Comparison of ENCODE assay signal across 11 cellular contexts in genomic region chr6:138286698-138287097, GRCh38.
A peak's percentile ranks its signal among the peaks of the same experiment; 100 is the strongest.
DNase-seq lines count a peak whose midpoint lies in the region; ATAC-seq and TF ChIP-seq lines count a peak whose summit lies in the region.
"Had no signal": no experiment of that assay in that cellular context is flagged by ENCODE, and none has a peak within 500 bp of the region (broad histone marks: within the 10 kb centered on the region; RNA-seq: fewer than 3 reads in every experiment).

No MANE protein-coding gene starts in this region.

- H3K36me3 ChIP-seq in parathyroid adenoma (ENCODE audit: control insufficient read depth, insufficient read depth, low read length) = no peaks in the 10 kb centered on the region
- H3K36me3 ChIP-seq: BLaER1 treated with 17β-estradiol and CSF1 and Interleukin-3, amounts not matched to agents 10 nM and 100 nM; HAP-1 had no signal

- intact Hi-C loops in left colon (cut with DNase I, micrococcal nuclease) = no loop called here
- intact Hi-C loops in activated T-helper 1 cell treated with anti-CD3 and anti-CD28 coated beads, Interleukin-12 subunit alpha, Interleukin-12 subunit beta, Interleukin-2, Interleukin-4 antibody, amounts not matched to agents 30 ng/mL and 10 ng/mL and 1 ng/mL, durations not matched to agents 14 hours and 24 hours and 36 hours (cut with micrococcal nuclease) = loop anchor here (1.0 to 5.0 kb wide), 2 partner anchors 170 to 221 kb away; no protein-coding TSS in a partner anchor

- TF ChIP-seq CTCF in parathyroid adenoma (IDR thresholded peaks at IDR 0.05) = no peak

- peaks cover 13% of the 10 kb centered on the region for H3K4me1 ChIP-seq in parathyroid adenoma
- H3K4me1 ChIP-seq: BLaER1 treated with 17β-estradiol and CSF1 and Interleukin-3, amounts not matched to agents 10 nM and 100 nM; HAP-1 had no signal

- ATAC-seq in stimulated activated naive CD8-positive, alpha-beta T cell treated with anti-CD3 and anti-CD28 coated beads, Interleukin-15, amount 100 ng/mL, for 72 hours = peak; percentile 24
- no peak for ATAC-seq in stimulated activated naive CD8-positive, alpha-beta T cell treated with anti-CD3 and anti-CD28 coated beads, Interleukin-15, Interleukin-2, amounts not matched to agents 100 U/mL and 50 U/mL, for 24 hours
- ATAC-seq in left colon = peak; percentile 4
- ATAC-seq in activated T-helper 17 cell treated with anti-CD3 and anti-CD28 coated beads, Interleukin-2, amount 50 U/mL, for 72 hours (replicated peaks) = no peak

- no peak overlapping the region for H3K4me3 Mint-ChIP-seq in stimulated activated naive CD8-positive, alpha-beta T cell treated with anti-CD3 and anti-CD28 coated beads, Interleukin-15, amount 100 ng/mL, for 72 hours
- no peak overlapping the region for H3K4me3 Mint-ChIP-seq in activated T-helper 17 cell treated with anti-CD3 and anti-CD28 coated beads, Interleukin-2, amount 50 U/mL, for 72 hours
- H3K4me3 Mint-ChIP-seq in activated T-helper 1 cell treated with anti-CD3 and anti-CD28 coated beads, Interleukin-12 subunit alpha, Interleukin-12 subunit beta, Interleukin-2, Interleukin-4 antibody, amounts not matched to agents 30 ng/mL and 10 ng/mL and 1 ng/mL, durations not matched to agents 14 hours and 24 hours and 36 hours = no peak overlapping the region
- H3K4me3 Mint-ChIP-seq: CD4-positive, alpha-beta T cell had no signal

- no peaks in the 10 kb centered on the region for H3K36me3 Mint-ChIP-seq in activated T-helper 17 cell treated with anti-CD3 and anti-CD28 coated beads, Interleukin-2, amount 50 U/mL, for 72 hours (ENCODE audit: low read depth)
- no peaks in the 10 kb centered on the region for H3K36me3 Mint-ChIP-seq in activated T-helper 1 cell treated with anti-CD3 and anti-CD28 coated beads, Interleukin-12 subunit alpha, Interleukin-12 subunit beta, Interleukin-2, Interleukin-4 antibody, amounts not matched to agents 30 ng/mL and 10 ng/mL and 1 ng/mL, durations not matched to agents 14 hours and 24 hours and 36 hours (ENCODE audit: low read depth)

- no peaks in the 10 kb centered on the region for H3K79me2 ChIP-seq in parathyroid adenoma

- no peak overlapping the region for H2AFZ ChIP-seq in parathyroid adenoma

- H3K27me3 Mint-ChIP-seq in stimulated activated naive CD8-positive, alpha-beta T cell treated with anti-CD3 and anti-CD28 coated beads, Interleukin-15, amount 100 ng/mL, for 72 hours = peaks cover 7% of the 10 kb centered on the region
- H3K27me3 Mint-ChIP-seq in activated T-helper 17 cell treated with anti-CD3 and anti-CD28 coated beads, Interleukin-2, amount 50 U/mL, for 72 hours = no peaks in the 10 kb centered on the region
- H3K27me3 Mint-ChIP-seq in activated T-helper 1 cell treated with anti-CD3 and anti-CD28 coated beads, Interleukin-12 subunit alpha, Interleukin-12 subunit beta, Interleukin-2, Interleukin-4 antibody, amounts not matched to agents 30 ng/mL and 10 ng/mL and 1 ng/mL, durations not matched to agents 14 hours and 24 hours and 36 hours (ENCODE audit: insufficient read depth) = no peaks in the 10 kb centered on the region
- H3K27me3 Mint-ChIP-seq: CD4-positive, alpha-beta T cell had no signal

- no peak overlapping the region for H3K4me2 ChIP-seq in parathyroid adenoma (ENCODE audit: low read length)
- H3K4me2 ChIP-seq: BLaER1 treated with 17β-estradiol and CSF1 and Interleukin-3, amounts not matched to agents 10 nM and 100 nM had no signal

- no peaks in the 10 kb centered on the region for H3K9me3 Mint-ChIP-seq in stimulated activated naive CD8-positive, alpha-beta T cell treated with anti-CD3 and anti-CD28 coated beads, Interleukin-15, amount 100 ng/mL, for 72 hours
- no peaks in the 10 kb centered on the region for H3K9me3 Mint-ChIP-seq in activated T-helper 17 cell treated with anti-CD3 and anti-CD28 coated beads, Interleukin-2, amount 50 U/mL, for 72 hours
- no peaks in the 10 kb centered on the region for H3K9me3 Mint-ChIP-seq in activated T-helper 1 cell treated with anti-CD3 and anti-CD28 coated beads, Interleukin-12 subunit alpha, Interleukin-12 subunit beta, Interleukin-2, Interleukin-4 antibody, amounts not matched to agents 30 ng/mL and 10 ng/mL and 1 ng/mL, durations not matched to agents 14 hours and 24 hours and 36 hours
- H3K9me3 Mint-ChIP-seq: CD4-positive, alpha-beta T cell had no signal

- no peak overlapping the region for H3K9ac ChIP-seq in parathyroid adenoma
- H3K9ac ChIP-seq: BLaER1 treated with 17β-estradiol and CSF1 and Interleukin-3, amounts not matched to agents 10 nM and 100 nM had no signal

- H3K9me3 ChIP-seq in parathyroid adenoma (ENCODE audit: control insufficient read depth, low read length) = no peaks in the 10 kb centered on the region
- H3K9me3 ChIP-seq: BLaER1 treated with 17β-estradiol and CSF1 and Interleukin-3, amounts not matched to agents 10 nM and 100 nM; HAP-1 had no signal

- no peak for DNase-seq in stimulated activated naive CD8-positive, alpha-beta T cell treated with anti-CD3 and anti-CD28 coated beads, Interleukin-15, amount 100 ng/mL, for 72 hours
- DNase-seq in stimulated activated naive CD8-positive, alpha-beta T cell treated with anti-CD3 and anti-CD28 coated beads, Interleukin-15, Interleukin-2, amounts not matched to agents 100 U/mL and 50 U/mL, for 24 hours = no peak
- no peak for DNase-seq in left colon
- DNase-seq in ecto neural progenitor cell (ENCODE audit: low spot score) = no peak
- no peak for DNase-seq in activated T-helper 1 cell treated with anti-CD3 and anti-CD28 coated beads, Interleukin-12 subunit alpha, Interleukin-12 subunit beta, Interleukin-2, Interleukin-4 antibody, amounts not matched to agents 30 ng/mL and 10 ng/mL and 1 ng/mL, durations not matched to agents 14 hours and 24 hours and 36 hours (ENCODE audit: low spot score)

- no peaks in the 10 kb centered on the region for H3K27me3 ChIP-seq in parathyroid adenoma (ENCODE audit: control insufficient read depth, insufficient read depth, low read length)
- H3K27me3 ChIP-seq: BLaER1 treated with 17β-estradiol and CSF1 and Interleukin-3, amounts not matched to agents 10 nM and 100 nM had no signal

- H3K27ac ChIP-seq in parathyroid adenoma = peak overlapping the region; percentile 68
- H3K27ac ChIP-seq: BLaER1 treated with 17β-estradiol and CSF1 and Interleukin-3, amounts not matched to agents 10 nM and 100 nM had no signal

- H3K4me3 ChIP-seq in parathyroid adenoma (ENCODE audit: low read depth, low read length) = no peak overlapping the region
- H3K4me3 ChIP-seq: BLaER1 treated with 17β-estradiol and CSF1 and Interleukin-3, amounts not matched to agents 10 nM and 100 nM; GM12878; HAP-1 had no signal

- H3K27ac Mint-ChIP-seq in stimulated activated naive CD8-positive, alpha-beta T cell treated with anti-CD3 and anti-CD28 coated beads, Interleukin-15, amount 100 ng/mL, for 72 hours = peak overlapping the region in 1 of 2 donors; percentile 78
- no peak overlapping the region for H3K27ac Mint-ChIP-seq in activated T-helper 17 cell treated with anti-CD3 and anti-CD28 coated beads, Interleukin-2, amount 50 U/mL, for 72 hours
- no peak overlapping the region for H3K27ac Mint-ChIP-seq in activated T-helper 1 cell treated with anti-CD3 and anti-CD28 coated beads, Interleukin-12 subunit alpha, Interleukin-12 subunit beta, Interleukin-2, Interleukin-4 antibody, amounts not matched to agents 30 ng/mL and 10 ng/mL and 1 ng/mL, durations not matched to agents 14 hours and 24 hours and 36 hours
- H3K27ac Mint-ChIP-seq: CD4-positive, alpha-beta T cell had no signal

- H3K4me1 Mint-ChIP-seq in stimulated activated naive CD8-positive, alpha-beta T cell treated with anti-CD3 and anti-CD28 coated beads, Interleukin-15, amount 100 ng/mL, for 72 hours = peaks cover 8% of the 10 kb centered on the region
- no peaks in the 10 kb centered on the region for H3K4me1 Mint-ChIP-seq in activated T-helper 17 cell treated with anti-CD3 and anti-CD28 coated beads, Interleukin-2, amount 50 U/mL, for 72 hours
- H3K4me1 Mint-ChIP-seq in activated T-helper 1 cell treated with anti-CD3 and anti-CD28 coated beads, Interleukin-12 subunit alpha, Interleukin-12 subunit beta, Interleukin-2, Interleukin-4 antibody, amounts not matched to agents 30 ng/mL and 10 ng/mL and 1 ng/mL, durations not matched to agents 14 hours and 24 hours and 36 hours (ENCODE audit: low read depth) = peaks cover 13% of the 10 kb centered on the region

Comparison
In these comparisons a context has a peak if more than half of its experiments do, and no peak if none do; other contexts are left out.
1. ATAC-seq: peak in stimulated activated naive CD8-positive, alpha-beta T cell treated with anti-CD3 and anti-CD28 coated beads, Interleukin-15, amount 100 ng/mL, for 72 hours (single experiment) and left colon (single experiment); none in stimulated activated naive CD8-positive, alpha-beta T cell treated with anti-CD3 and anti-CD28 coated beads, Interleukin-15, Interleukin-2, amounts not matched to agents 100 U/mL and 50 U/mL, for 24 hours (single experiment) and activated T-helper 17 cell treated with anti-CD3 and anti-CD28 coated beads, Interleukin-2, amount 50 U/mL, for 72 hours (single experiment).